In the genomic region with DNA sequence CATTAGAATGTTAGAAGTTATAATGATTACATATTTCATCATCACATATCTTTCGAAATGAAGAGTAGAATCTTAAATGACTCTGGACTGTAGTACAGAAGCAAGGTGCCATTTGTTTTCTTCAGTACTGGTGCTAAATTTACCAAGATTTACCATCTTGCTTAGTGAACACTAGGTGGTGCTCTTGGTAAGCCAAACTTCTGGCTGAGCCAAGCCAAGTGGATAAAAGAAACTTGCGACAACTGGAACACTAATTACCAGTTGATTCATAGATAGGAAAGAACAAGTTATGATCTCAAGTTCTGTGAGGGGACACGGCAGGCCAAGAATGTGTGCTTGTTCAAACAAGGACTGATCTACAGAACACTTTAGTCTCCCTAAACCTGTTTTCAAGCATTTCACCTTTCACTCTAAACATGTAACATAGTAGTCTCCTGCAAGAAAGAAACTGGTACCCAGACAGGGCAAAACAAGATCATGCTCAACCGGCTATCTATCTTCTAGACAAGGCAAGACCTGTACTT, we compare ENCODE assay signal across 8 cellular contexts. TPM values are rescaled to one million over a fixed set of nuclear protein-coding genes. Genes with fewer than 3 reads are reported as not detected.
DNase-seq lines count a peak whose midpoint lies in the region; ATAC-seq and TF ChIP-seq lines count a peak whose summit lies in the region.

No MANE protein-coding gene starts in this region.

- no peaks in the 10 kb centered on the region for H3K9me3 Mint-ChIP-seq in nephron

- no peaks in the 10 kb centered on the region for H3K36me3 ChIP-seq in fibroblast of lung (ENCODE audit: control insufficient read depth, insufficient read depth, low read length)

- no peak overlapping the region for H3K4me3 ChIP-seq in WI38 (ENCODE audit: low read depth, low read length)
- no peak overlapping the region for H3K4me3 ChIP-seq in fibroblast of lung (replicated peaks in 1 of 4; ENCODE audit: control extremely low read depth in 1 of 4, insufficient read depth in 1 of 4, low read depth in 3 of 4, low read length in 4 of 4)

- peak overlapping the region; percentile 6 for H3K27ac ChIP-seq in fibroblast of lung (ENCODE audit: insufficient read depth, low read length)

- ATAC-seq in GM19328 (IDR thresholded peaks at IDR 0.05; ENCODE audit: unreplicated experiment): peak; percentile 77
- peak; percentile 88 for ATAC-seq in HG03342 (IDR thresholded peaks at IDR 0.05; ENCODE audit: unreplicated experiment)

- peak; percentile 83 for DNase-seq in DMS153 treated with DMSO at 0.1 percent for 48 hours (lab: John Stamatoyannopoulos, UW; ENCODE audit: unreplicated experiment)
- peak; percentile 61 for DNase-seq in NCI-H2227 (lab: John Stamatoyannopoulos, UW; ENCODE audit: unreplicated experiment)
- peak; percentile 73 to 83 for DNase-seq in fibroblast of lung (ENCODE audit: low read depth in 2 of 2)
- DNase-seq in cortex of kidney (lab: John Stamatoyannopoulos, UW): no peak

- H3K4me2 ChIP-seq in fibroblast of lung (ENCODE audit: extremely low read depth, insufficient read depth, low read length): peak overlapping the region; percentile 9

- H2AFZ ChIP-seq in fibroblast of lung (ENCODE audit: low read length): no peak overlapping the region

- peaks cover 33% of the 10 kb centered on the region for H3K36me3 Mint-ChIP-seq in nephron (ENCODE audit: low read depth)

- no peaks in the 10 kb centered on the region for H3K9me3 ChIP-seq in fibroblast of lung (ENCODE audit: control insufficient read depth, insufficient read depth, low read depth, low read length)

- no peak overlapping the region for H3K9ac ChIP-seq in fibroblast of lung (ENCODE audit: insufficient read depth, low read length)

- no peaks in the 10 kb centered on the region for H3K79me2 ChIP-seq in fibroblast of lung (ENCODE audit: control insufficient read depth, insufficient read depth, low read length)

- H3K27me3 Mint-ChIP-seq in nephron (ENCODE audit: low read depth): no peaks in the 10 kb centered on the region

- H4K20me1 ChIP-seq in fibroblast of lung (ENCODE audit: control insufficient read depth, extremely low read depth, insufficient read depth, low read length): no peaks in the 10 kb centered on the region

- H3K27me3 ChIP-seq in fibroblast of lung (ENCODE audit: control insufficient read depth, insufficient read depth, low read length): no peaks in the 10 kb centered on the region

- peaks cover 5% of the 10 kb centered on the region for H3K4me1 Mint-ChIP-seq in nephron

- TF ChIP-seq CTCF in WI38 (IDR thresholded peaks at IDR 0.05; ENCODE audit: low read depth, low read length) (peak; percentile 41; the same call in 1 of the 2 replicates), fibroblast of lung (conservative IDR thresholded peaks at IDR 0.05 in 1 of 2, IDR thresholded peaks at IDR 0.05 in 1 of 2; ENCODE audit: low read depth in 1 of 2, low read length in 2 of 2) (peak; percentile 79 to 83), nephron (IDR thresholded peaks at IDR 0.05; ENCODE audit: unreplicated experiment in 3 of 3) (peak; percentile 80 to 83 (median 82))

- peak overlapping the region in 1 of 3 experiments; percentile 48 for H3K27ac Mint-ChIP-seq in nephron

- peaks cover 2% of the 10 kb centered on the region for H3K4me1 ChIP-seq in fibroblast of lung (ENCODE audit: control insufficient read depth, extremely low read depth, insufficient read depth, low read length)

- H3K4me3 Mint-ChIP-seq in nephron: no peak overlapping the region

RNA-seq across cellular contexts. Expression of gene SPRTN, which starts 19.8 kb away (rescaled TPM):
- total RNA-seq in fibroblast of lung: 13.1 and 16.0 TPM in 2 replicates
- 7.6 and 9.5 TPM in 2 replicates for polyA plus RNA-seq in fibroblast of lung
- 5.4 and 6.1 TPM in 2 replicates for polyA plus RNA-seq in fibroblast of lung (2012)
- polyA minus RNA-seq in fibroblast of lung (ENCODE audit: low replicate concordance): 1.9 and 7.3 TPM in 2 replicates

RNA-seq across cellular contexts. Expression of gene EXOC8, which starts 20.2 kb away (rescaled TPM):
- total RNA-seq in fibroblast of lung: 14.1 and 17.0 TPM in 2 replicates
- 5.8 and 6.1 TPM in 2 replicates for polyA plus RNA-seq in fibroblast of lung
- 5.3 TPM in 2 replicates for polyA plus RNA-seq in fibroblast of lung (2012)
- 6.0 and 10.3 TPM in 2 replicates for polyA minus RNA-seq in fibroblast of lung (ENCODE audit: low replicate concordance)
